In genomic region chr19:40467007-40467565, GRCh38 we compare ENCODE assay signal across 9 cellular contexts. TPM values are rescaled to one million over a fixed set of nuclear protein-coding genes. Genes with fewer than 3 reads are reported as not detected.
A peak's percentile ranks its signal among the peaks of the same experiment; 100 is the strongest.
DNase-seq lines count a peak whose midpoint lies in the region; ATAC-seq and TF ChIP-seq lines count a peak whose summit lies in the region.
"Had no signal": no experiment of that assay in that cellular context is flagged by ENCODE, and none has a peak within 500 bp of the region (broad histone marks: within the 10 kb centered on the region; RNA-seq: fewer than 3 reads in every experiment).

No MANE protein-coding gene starts in this region.

- CTCF ChIA-PET in activated CD4-positive, alpha-beta memory T cell treated with anti-CD3 and anti-CD28 coated beads for 36 hours (lab: Charles Lee), result interaction anchor here (4.1 kb wide), 1 partner anchor 23 kb away, joined by 32 read pairs; the partner anchor contains the start of gene SERTAD3

- TF ChIP-seq EP300 in sigmoid colon (IDR thresholded peaks at IDR 0.05), result no peak

- DNase-seq in activated CD8-positive, alpha-beta memory T cell treated with anti-CD3 and anti-CD28 coated beads, Interleukin-2, amount 50 U/mL, for 4 hours, result peak; percentile 32
- peak in 1 of 2 donors; percentile 33 for DNase-seq in heart right ventricle
- DNase-seq in sigmoid colon, result peak; percentile 68
- no peak for DNase-seq in NCI-H2107 (lab: John Stamatoyannopoulos, UW)
- DNase-seq in activated CD4-positive, alpha-beta memory T cell treated with anti-CD3 and anti-CD28 coated beads for 36 hours, result no peak
- DNase-seq in activated T-cell treated with anti-CD3 and anti-CD28 coated beads, Interleukin-2, amount 50 U/mL, for 72 hours, result no peak
- DNase-seq: activated T-cell treated with anti-CD3 and anti-CD28 coated beads, Interleukin-2, amount 50 U/mL, for 1 hour had no signal

- no peaks in the 10 kb centered on the region for H3K9me3 ChIP-seq in ES-I3 (ENCODE audit: control insufficient read depth, insufficient read depth, low read length)
- H3K9me3 ChIP-seq in heart right ventricle, result no peaks in the 10 kb centered on the region
- no peaks in the 10 kb centered on the region for H3K9me3 ChIP-seq in sigmoid colon

- POLR2A ChIA-PET in activated CD4-positive, alpha-beta memory T cell treated with anti-CD3 and anti-CD28 coated beads for 36 hours (lab: Charles Lee), result interaction anchor here (1.5 kb wide), 1 partner anchor 46 kb away, joined by 4 read pairs; no protein-coding TSS in a partner anchor

- 4 to 6% methylated on average over 26 to 74 of the region's 74 CpGs for WGBS in heart right ventricle, 2 donors
- 4% methylated on average over 74 of the region's 74 CpGs for WGBS in sigmoid colon, 2 donors

- no peaks in the 10 kb centered on the region for H3K9me3 Mint-ChIP-seq in activated CD4-positive, alpha-beta memory T cell treated with anti-CD3 and anti-CD28 coated beads for 36 hours
- no peaks in the 10 kb centered on the region for H3K9me3 Mint-ChIP-seq in activated T-cell treated with anti-CD3 and anti-CD28 coated beads, Interleukin-2, amount 50 U/mL, for 72 hours

- H3K27ac ChIP-seq in heart right ventricle (peak overlapping the region in 8 of 10 donors; percentile 32 to 94 (median 70)), sigmoid colon (peak overlapping the region in 3 of 4 donors; percentile 79 to 92 (median 82))

- H3K4me1 Mint-ChIP-seq in activated CD4-positive, alpha-beta memory T cell treated with anti-CD3 and anti-CD28 coated beads for 36 hours (ENCODE audit: low read depth), result peaks cover 31% of the 10 kb centered on the region
- peaks cover 40% of the 10 kb centered on the region for H3K4me1 Mint-ChIP-seq in activated T-cell treated with anti-CD3 and anti-CD28 coated beads, Interleukin-2, amount 50 U/mL, for 72 hours (ENCODE audit: low read depth)

- H3K4me1 ChIP-seq in ES-I3 (ENCODE audit: insufficient read depth, low read length) (peaks cover 7% of the 10 kb centered on the region; the same call in 1 of the 2 replicates), heart right ventricle (peaks cover 6 to 41% (median 26%) of the 10 kb centered on the region in 9 donors), sigmoid colon (peaks cover 0 to 37% (median 35%) of the 10 kb centered on the region in 4 donors)

- no peaks in the 10 kb centered on the region for H3K36me3 ChIP-seq in ES-I3 (ENCODE audit: insufficient read depth, low read length)
- no peaks in the 10 kb centered on the region for H3K36me3 ChIP-seq in heart right ventricle
- no peaks in the 10 kb centered on the region for H3K36me3 ChIP-seq in sigmoid colon

- H3K36me3 Mint-ChIP-seq in activated CD4-positive, alpha-beta memory T cell treated with anti-CD3 and anti-CD28 coated beads for 36 hours, result peaks cover 5% of the 10 kb centered on the region
- peaks cover 4 to 5% of the 10 kb centered on the region in 2 donors for H3K36me3 Mint-ChIP-seq in activated T-cell treated with anti-CD3 and anti-CD28 coated beads, Interleukin-2, amount 50 U/mL, for 72 hours (ENCODE audit: insufficient read depth in 2 of 2)

- H3K4me3 Mint-ChIP-seq in activated CD4-positive, alpha-beta memory T cell treated with anti-CD3 and anti-CD28 coated beads for 36 hours, result no peak overlapping the region
- no peak overlapping the region for H3K4me3 Mint-ChIP-seq in activated T-cell treated with anti-CD3 and anti-CD28 coated beads, Interleukin-2, amount 50 U/mL, for 72 hours

- peak overlapping the region in 9 of 10 donors; percentile 37 to 97 (median 71) for H3K4me3 ChIP-seq in heart right ventricle
- peak overlapping the region; percentile 27 to 75 (median 62) for H3K4me3 ChIP-seq in sigmoid colon

- TF ChIP-seq CTCF in heart right ventricle (IDR thresholded peaks at IDR 0.05) (no peak), sigmoid colon (IDR thresholded peaks at IDR 0.05) (no peak)

- intact Hi-C loops in heart right ventricle (cut with DNase I) (loop anchor here in 5 of 10 donors (5.0 to 10.0 kb wide), 6 partner anchors 55 to 168 kb away; partner anchors contain the start of gene LTBP4 (in 1 of the 5)), sigmoid colon (cut with DNase I) (loop anchor here (1.0 to 5.0 kb wide), 5 partner anchors 47 to 135 kb away; partner anchors contain the start of genes C19orf47, LTBP4 and PLD3)
- intact Hi-C loops in activated CD4-positive, alpha-beta memory T cell treated with anti-CD3 and anti-CD28 coated beads for 36 hours (cut with micrococcal nuclease), result loop anchor here (2.0 to 10.0 kb wide), 4 partner anchors 58 to 288 kb away; partner anchors contain the start of genes ACTMAP, C19orf47, PLD3 and SNRPA

- H3K27me3 Mint-ChIP-seq in activated CD4-positive, alpha-beta memory T cell treated with anti-CD3 and anti-CD28 coated beads for 36 hours, result peaks cover 10% of the 10 kb centered on the region
- peaks cover 14% of the 10 kb centered on the region for H3K27me3 Mint-ChIP-seq in activated T-cell treated with anti-CD3 and anti-CD28 coated beads, Interleukin-2, amount 50 U/mL, for 72 hours (ENCODE audit: low read depth)

- peak overlapping the region; percentile 16; the same call in 1 of the 2 replicates for H3K9ac ChIP-seq in ES-I3 (ENCODE audit: low read depth, low read length)

- no peak for TF ChIP-seq POLR2A in sigmoid colon (IDR thresholded peaks at IDR 0.05)

- ATAC-seq in heart right ventricle (no peak), GM21529 (IDR thresholded peaks at IDR 0.05; ENCODE audit: unreplicated experiment) (no peak)
- no peak for ATAC-seq in activated T-cell treated with anti-CD3 and anti-CD28 coated beads, Interleukin-2, amount 50 U/mL, for 72 hours (replicated peaks in 1 of 2)

- H3K27me3 ChIP-seq in heart right ventricle, result peaks cover 0 to 26% (median 0%) of the 10 kb centered on the region in 7 donors
- no peaks in the 10 kb centered on the region for H3K27me3 ChIP-seq in sigmoid colon

- no peak overlapping the region for H3K27ac Mint-ChIP-seq in activated CD4-positive, alpha-beta memory T cell treated with anti-CD3 and anti-CD28 coated beads for 36 hours
- H3K27ac Mint-ChIP-seq in activated T-cell treated with anti-CD3 and anti-CD28 coated beads, Interleukin-2, amount 50 U/mL, for 72 hours, result no peak overlapping the region

RNA-seq across cellular contexts. Expression of gene SPTBN4, which starts 0.3 kb away (rescaled TPM):
- total RNA-seq in heart right ventricle (1 to 10 TPM; 3.0 to 6.6 (median 4.9) TPM), sigmoid colon (1 to 10 TPM in 3 of 4 donors, under 1 TPM in 1; 0.99 to 5.0 (median 2.7) TPM)
- polyA plus RNA-seq in heart right ventricle (10 to 100 TPM in 1 of 2 donors, 1 to 10 TPM in 1; 3.2 to 13.8 TPM), sigmoid colon (1 to 10 TPM in 1 of 3 donors, under 1 TPM in 1, not detected in 1; 0.23 to 1.3 TPM)
- 1 to 10 TPM in 1 of 2 experiments, under 1 TPM in 1; 0.53 to 1.2 TPM for total RNA-seq in activated CD4-positive, alpha-beta memory T cell treated with anti-CD3 and anti-CD28 coated beads for 36 hours
- 1 to 10 TPM; 2.2 to 4.8 TPM for total RNA-seq in activated T-cell treated with anti-CD3 and anti-CD28 coated beads, Interleukin-2, amount 50 U/mL, for 72 hours

RNA-seq across cellular contexts. Expression of gene BLVRB, which starts 1.5 kb away (rescaled TPM):
- total RNA-seq in heart right ventricle, result 100 to 1,000 TPM in 3 of 10 donors, 10 to 100 TPM in 7; 70.9 to 144 (median 91.4) TPM
- 100 to 1,000 TPM in 1 of 2 donors, 10 to 100 TPM in 1; 95.8 to 213 TPM for polyA plus RNA-seq in heart right ventricle
- total RNA-seq in sigmoid colon, result 100 to 1,000 TPM; 115 to 232 (median 210) TPM
- polyA plus RNA-seq in sigmoid colon, result 100 to 1,000 TPM; 139 to 224 (median 196) TPM
- 10 to 100 TPM; 34.6 to 37.6 TPM for total RNA-seq in activated CD4-positive, alpha-beta memory T cell treated with anti-CD3 and anti-CD28 coated beads for 36 hours
- total RNA-seq in activated T-cell treated with anti-CD3 and anti-CD28 coated beads, Interleukin-2, amount 50 U/mL, for 72 hours, result 10 to 100 TPM; 40.7 to 51.0 TPM

RNA-seq across cellular contexts. Expression of gene SERTAD3, which starts 23.0 kb away (rescaled TPM):
- 10 to 100 TPM; 19.4 to 37.5 (median 27.4) TPM for total RNA-seq in heart right ventricle
- polyA plus RNA-seq in heart right ventricle, result 10 to 100 TPM; 35.3 to 35.6 TPM
- 10 to 100 TPM; 15.5 to 34.2 (median 26.0) TPM for total RNA-seq in sigmoid colon
- polyA plus RNA-seq in sigmoid colon, result 10 to 100 TPM; 28.9 to 60.7 (median 30.4) TPM
- 10 to 100 TPM; 12.1 to 13.1 TPM for total RNA-seq in activated CD4-positive, alpha-beta memory T cell treated with anti-CD3 and anti-CD28 coated beads for 36 hours
- 10 to 100 TPM; 12.6 to 16.3 TPM for total RNA-seq in activated T-cell treated with anti-CD3 and anti-CD28 coated beads, Interleukin-2, amount 50 U/mL, for 72 hours

RNA-seq across cellular contexts. Expression of gene SERTAD1, which starts 41.3 kb away (rescaled TPM):
- total RNA-seq in heart right ventricle, result 10 to 100 TPM in 3 of 10 donors, 1 to 10 TPM in 7; 6.3 to 16.8 (median 8.4) TPM
- 10 to 100 TPM; 13.4 to 35.8 TPM for polyA plus RNA-seq in heart right ventricle
- total RNA-seq in sigmoid colon, result 10 to 100 TPM; 10.2 to 29.2 (median 15.7) TPM
- 10 to 100 TPM; 14.4 to 44.4 (median 24.0) TPM for polyA plus RNA-seq in sigmoid colon
- 10 to 100 TPM; 11.5 to 12.6 TPM for total RNA-seq in activated CD4-positive, alpha-beta memory T cell treated with anti-CD3 and anti-CD28 coated beads for 36 hours
- 10 to 100 TPM; 12.9 to 16.9 TPM for total RNA-seq in activated T-cell treated with anti-CD3 and anti-CD28 coated beads, Interleukin-2, amount 50 U/mL, for 72 hours

RNA-seq across cellular contexts. Expression of gene PRX, which starts 53.9 kb away (rescaled TPM):
- total RNA-seq in heart right ventricle, result 1 to 10 TPM; 1.7 to 3.8 (median 2.7) TPM
- polyA plus RNA-seq in heart right ventricle, result 1 to 10 TPM; 2.4 to 2.7 TPM
- 1 to 10 TPM; 3.5 to 8.6 (median 5.0) TPM for total RNA-seq in sigmoid colon
- 1 to 10 TPM in 2 of 3 donors, under 1 TPM in 1; 0.69 to 2.0 (median 1.8) TPM for polyA plus RNA-seq in sigmoid colon
- 1 to 10 TPM; 1.2 to 1.7 TPM for total RNA-seq in activated CD4-positive, alpha-beta memory T cell treated with anti-CD3 and anti-CD28 coated beads for 36 hours
- total RNA-seq in activated T-cell treated with anti-CD3 and anti-CD28 coated beads, Interleukin-2, amount 50 U/mL, for 72 hours, result 1 to 10 TPM; 3.4 to 3.7 TPM

Comparison
In these comparisons a context has a peak if more than half of its experiments do, and no peak if none do; other contexts are left out.
1. DNase-seq: peak in activated CD8-positive, alpha-beta memory T cell treated with anti-CD3 and anti-CD28 coated beads, Interleukin-2, amount 50 U/mL, for 4 hours (single experiment) and sigmoid colon (single experiment); none in NCI-H2107 (single experiment), activated CD4-positive, alpha-beta memory T cell treated with anti-CD3 and anti-CD28 coated beads for 36 hours (single experiment) and activated T-cell treated with anti-CD3 and anti-CD28 coated beads, Interleukin-2, amount 50 U/mL, for 72 hours (0 of 2).